ENCODE assay signal across 12 cellular contexts in the genomic region with DNA sequence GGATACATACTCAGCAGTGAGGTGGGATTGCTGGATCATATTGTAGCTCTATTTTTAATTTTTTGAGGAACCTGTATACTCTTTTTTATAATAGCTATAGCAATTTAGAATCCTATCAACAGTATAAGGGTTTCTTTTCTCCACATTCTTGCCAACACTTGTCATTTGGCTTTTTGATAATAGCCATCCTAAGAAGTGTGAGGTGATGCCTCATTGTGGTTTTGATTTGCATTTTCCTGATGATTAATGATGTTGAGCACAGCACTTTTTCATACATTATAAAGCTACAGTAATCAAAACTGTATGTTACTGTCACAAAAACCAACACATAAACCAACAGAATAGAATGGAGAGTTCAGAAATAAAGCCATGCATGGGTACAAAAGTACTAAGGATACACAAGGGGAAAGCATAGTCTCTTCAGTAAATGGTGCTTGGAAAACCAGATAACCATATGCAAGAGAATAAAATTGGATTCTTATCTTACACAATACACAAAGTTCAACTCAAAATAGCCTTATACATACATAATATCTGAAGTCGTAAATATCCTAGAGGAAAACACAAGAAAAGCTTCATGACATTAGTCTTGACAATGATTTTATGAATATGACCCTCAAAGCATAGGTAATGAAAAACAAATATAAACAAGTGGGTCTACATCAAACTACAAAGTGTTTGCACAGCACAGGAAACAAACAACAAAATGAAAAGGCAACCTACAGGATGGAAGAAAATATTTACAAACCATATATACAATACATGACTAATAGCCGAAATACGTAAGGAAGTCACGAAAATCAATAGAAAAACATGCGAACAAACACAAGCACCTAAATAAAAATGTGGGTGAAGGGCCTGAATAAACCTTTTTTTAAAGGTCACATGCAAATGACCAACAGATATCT.
DNase-seq lines count a peak whose midpoint lies in the region; ATAC-seq and TF ChIP-seq lines count a peak whose summit lies in the region.
"Had no signal": no experiment of that assay in that cellular context is flagged by ENCODE, and none has a peak within 500 bp of the region (broad histone marks: within the 10 kb centered on the region; RNA-seq: fewer than 3 reads in every experiment).

No MANE protein-coding gene starts in this region.

- POLR2A ChIA-PET in PC-9 (lab: Charles Lee; ENCODE audit: unreplicated experiment), result interaction anchor here (0.6 kb wide), 3 partner anchors 11 to 987 kb away, joined by 4 to 28 read pairs (median 5); no protein-coding TSS in a partner anchor

- DNase-seq in ELR (ENCODE audit: low read depth), result peak; percentile 5
- no peak for DNase-seq in PC-9
- DNase-seq in epithelial cell of esophagus (ENCODE audit: low read depth), result peak; percentile 55
- no peak for DNase-seq in middle frontal gyrus (ENCODE audit: extremely low spot score, low spot score)
- DNase-seq in dorsolateral prefrontal cortex, result no peak
- DNase-seq: BE2C; CD4-positive, alpha-beta memory T cell; NCI-H146; NCI-H2081 treated with DMSO at 0.1 percent for 48 hours; NCI-H526 had no signal

- H3K9ac ChIP-seq in subcutaneous abdominal adipose tissue (ENCODE audit: low read length in 5 of 5), result no peak overlapping the region

- H3F3A ChIP-seq in PC-9 (ENCODE audit: insufficient read depth, low read depth), result peaks cover 3% of the 10 kb centered on the region; the same call in 1 of the 2 replicates

- H3K4me1 ChIP-seq in PC-9 (replicated peaks; ENCODE audit: insufficient read depth), result peaks cover 8% of the 10 kb centered on the region; the same call in 1 of the 2 replicates
- H3K4me1 ChIP-seq in subcutaneous abdominal adipose tissue (ENCODE audit: control insufficient read depth in 5 of 5, insufficient read depth in 5 of 5, low read length in 5 of 5), result peaks cover 0 to 17% (median 3%) of the 10 kb centered on the region in 5 donors
- H3K4me1 ChIP-seq: BE2C had no signal

- no peaks in the 10 kb centered on the region for H3K36me3 ChIP-seq in PC-9 (ENCODE audit: low read depth)
- H3K36me3 ChIP-seq in subcutaneous abdominal adipose tissue (ENCODE audit: control insufficient read depth in 5 of 5, insufficient read depth in 5 of 5, low read length in 5 of 5), result no peaks in the 10 kb centered on the region
- H3K36me3 ChIP-seq: BE2C had no signal

- peak overlapping the region; percentile 60 for H3K27ac ChIP-seq in PC-9
- peak overlapping the region; percentile 54 for H3K27ac ChIP-seq in subcutaneous abdominal adipose tissue (ENCODE audit: low read depth, low read length)
- no peak overlapping the region for H3K27ac ChIP-seq in dorsolateral prefrontal cortex

- intact Hi-C loops in PC-9 (cut with micrococcal nuclease; ENCODE audit: unreplicated experiment) (loop anchor here (10.0 kb wide), 2 partner anchors 338 to 372 kb away; no protein-coding TSS in a partner anchor), dorsolateral prefrontal cortex (cut with DNase I) (loop anchor here in 1 of 2 donors (5.0 kb wide), 1 partner anchor 975 kb away; no protein-coding TSS in a partner anchor)

- CTCF ChIA-PET in PC-9 (lab: Charles Lee), result interaction anchor here (0.5 to 1.0 kb wide), 4 partner anchors 15 to 972 kb away, joined by 3 to 4 read pairs (median 4); no protein-coding TSS in a partner anchor

- no peaks in the 10 kb centered on the region for H3K79me2 ChIP-seq in PC-9 (ENCODE audit: low read depth)

- H3K9me3 ChIP-seq in PC-9 (ENCODE audit: insufficient read depth, low read depth), result no peaks in the 10 kb centered on the region; the same call in 1 of the 2 replicates
- H3K9me3 ChIP-seq in subcutaneous abdominal adipose tissue (ENCODE audit: control insufficient read depth in 5 of 5, low read length in 5 of 5), result no peaks in the 10 kb centered on the region
- H3K9me3 ChIP-seq: BE2C had no signal

- no TSS peak for BruUV-seq in PC-9 (replicated peaks; lab: Mats Ljungman, UMichigan)

- H3K4me2 ChIP-seq in PC-9, result no peak overlapping the region; the same call in 1 of the 2 replicates

- H3K9me2 ChIP-seq in PC-9 (ENCODE audit: insufficient read depth), result 0 out of 2 replicates have a peak, but pooled peaks cover 5% of the 10 kb centered on the region

- TF ChIP-seq CTCF in PC-9 (conservative IDR thresholded peaks at IDR 0.05), result no peak
- TF ChIP-seq CTCF in epithelial cell of esophagus (IDR thresholded peaks at IDR 0.05; ENCODE audit: insufficient read depth, low read depth, low read length, missing control alignments), result no peak
- no peak for TF ChIP-seq CTCF in dorsolateral prefrontal cortex (IDR thresholded peaks at IDR 0.05 in 54 of 56, conservative IDR thresholded peaks at IDR 0.05 in 2 of 56; ENCODE audit: low read depth in 1 of 56, partially characterized antibody in 56 of 56)

- no peak overlapping the region for H2AFZ ChIP-seq in PC-9

- H3K27me3 ChIP-seq in PC-9 (ENCODE audit: insufficient read depth, low read depth), result no peaks in the 10 kb centered on the region
- no peaks in the 10 kb centered on the region for H3K27me3 ChIP-seq in subcutaneous abdominal adipose tissue (ENCODE audit: control insufficient read depth in 5 of 5, insufficient read depth in 4 of 5, low read length in 5 of 5)
- peaks cover 0 to 13% (median 0%) of the 10 kb centered on the region in 45 donors for H3K27me3 ChIP-seq in dorsolateral prefrontal cortex
- H3K27me3 ChIP-seq: BE2C had no signal

- H3K4me3 ChIP-seq in PC-9 (no peak overlapping the region), epithelial cell of esophagus (ENCODE audit: low read length) (no peak overlapping the region), subcutaneous abdominal adipose tissue (ENCODE audit: low read depth in 1 of 5, low read length in 5 of 5) (no peak overlapping the region), dorsolateral prefrontal cortex (no peak overlapping the region)

- no peaks in the 10 kb centered on the region for H4K20me1 ChIP-seq in PC-9 (ENCODE audit: insufficient read depth)

- no peak for ATAC-seq in HG03159 (IDR thresholded peaks at IDR 0.05; ENCODE audit: unreplicated experiment)

Comparison
In these comparisons a context has a peak if more than half of its experiments do, and no peak if none do; other contexts are left out.
1. DNase-seq: peak in ELR (single experiment) and epithelial cell of esophagus (single experiment); none in PC-9 (0 of 2), middle frontal gyrus (single experiment) and dorsolateral prefrontal cortex (0 of 10).
2. H3K27ac ChIP-seq: peak in PC-9 (single experiment) and subcutaneous abdominal adipose tissue (single experiment); none in dorsolateral prefrontal cortex (0 of 59).